ENCODE assay signal across 1 cellular context in genomic region chr3:146800484-146800883, GRCh38.
TF ChIP-seq lines count a peak whose summit lies in the region.

No MANE protein-coding gene starts in this region.

TF ChIP-seq in HepG2, 621 proteins besides CTCF, POLR2A, EP300 and RAD21 (continued from another document):
- TF ChIP-seq ZBTB40 (IDR thresholded peaks at IDR 0.05) (peak; percentile 97), ZBTB40 (CRISPR knock-in tag; IDR thresholded peaks at IDR 0.05) (no peak)
TF ChIP-seq in HepG2: peak in this region for 1.
